ENCODE assay signal across 8 cellular contexts in the genomic region with DNA sequence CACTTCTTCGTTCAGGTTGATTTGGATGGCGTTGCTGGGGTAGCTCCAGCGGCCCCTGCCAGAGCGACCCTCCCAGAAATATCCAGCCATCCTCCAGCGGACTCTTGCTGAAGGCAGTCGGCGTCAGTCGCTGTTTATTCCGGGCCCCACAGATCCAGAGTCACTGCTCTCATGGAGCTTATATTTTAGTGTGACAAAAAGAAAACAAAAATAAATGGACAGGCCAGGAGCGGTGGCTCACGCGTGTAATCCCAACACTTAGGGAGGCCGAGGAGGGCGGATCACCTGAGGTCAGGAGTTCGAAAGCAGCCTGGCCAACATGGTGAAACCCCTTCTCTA. TPM values are rescaled to one million over a fixed set of nuclear protein-coding genes. Genes with fewer than 3 reads are reported as not detected.
DNase-seq lines count a peak whose midpoint lies in the region; ATAC-seq and TF ChIP-seq lines count a peak whose summit lies in the region.

No MANE protein-coding gene starts in this region.

- H3K4me3 ChIP-seq in breast epithelium (peak overlapping the region; percentile 67 to 81 (median 81)), uterus (peak overlapping the region; percentile 81 to 95)

- no peak for TF ChIP-seq CTCF in breast epithelium (IDR thresholded peaks at IDR 0.05)
- no peak for TF ChIP-seq CTCF in uterus (IDR thresholded peaks at IDR 0.05)

- H3K27ac Mint-ChIP-seq in activated naive CD4-positive, alpha-beta T cell treated with anti-CD3 and anti-CD28 coated beads, Interleukin-2, amount 50 U/mL, for 24 hours, result peak overlapping the region; percentile 94
- H3K27ac Mint-ChIP-seq in memory B cell, result peak overlapping the region; percentile 97

- TF ChIP-seq POLR2A in breast epithelium (IDR thresholded peaks at IDR 0.05) (no peak), uterus (IDR thresholded peaks at IDR 0.05) (no peak)

- H3K4me3 Mint-ChIP-seq in activated naive CD4-positive, alpha-beta T cell treated with anti-CD3 and anti-CD28 coated beads, Interleukin-2, amount 50 U/mL, for 24 hours, result peak overlapping the region; percentile 97
- peak overlapping the region; percentile 90 for H3K4me3 Mint-ChIP-seq in memory B cell

- H3K27me3 ChIP-seq in breast epithelium (no peaks in the 10 kb centered on the region), uterus (no peaks in the 10 kb centered on the region)

- no peaks in the 10 kb centered on the region for H3K9me3 ChIP-seq in breast epithelium
- no peaks in the 10 kb centered on the region for H3K9me3 ChIP-seq in uterus

- no peak for DNase-seq in activated naive CD4-positive, alpha-beta T cell treated with anti-CD3 and anti-CD28 coated beads, Interleukin-2, amount 50 U/mL, for 16 hours
- DNase-seq in breast epithelium (ENCODE audit: low spot score in 2 of 2), result no peak
- DNase-seq in memory B cell (ENCODE audit: low spot score in 2 of 2), result no peak
- DNase-seq in uterus, result no peak
- no peak for DNase-seq in middle frontal gyrus (ENCODE audit: extremely low spot score, low spot score)
- no peak for DNase-seq in cerebellar cortex (ENCODE audit: low spot score)

- H3K4me1 ChIP-seq in breast epithelium (peaks cover 0 to 3% of the 10 kb centered on the region in 2 donors), uterus (peaks cover 0 to 5% of the 10 kb centered on the region in 2 donors)

- no peaks in the 10 kb centered on the region for H3K9me3 Mint-ChIP-seq in activated naive CD4-positive, alpha-beta T cell treated with anti-CD3 and anti-CD28 coated beads, Interleukin-2, amount 50 U/mL, for 24 hours
- H3K9me3 Mint-ChIP-seq in memory B cell, result no peaks in the 10 kb centered on the region

- no peaks in the 10 kb centered on the region for H3K36me3 ChIP-seq in breast epithelium
- no peaks in the 10 kb centered on the region for H3K36me3 ChIP-seq in uterus

- intact Hi-C loops in breast epithelium (cut with DNase I; ENCODE audit: low total_unique reads), result no loop called here
- intact Hi-C loops in uterus (cut with DNase I; ENCODE audit: low total_unique reads), result no loop called here

- H3K27ac ChIP-seq in breast epithelium (peak overlapping the region; percentile 91 to 94), uterus (peak overlapping the region; percentile 91)

- ATAC-seq in memory B cell (ENCODE audit: low read depth) (peak; percentile 2), HG02885 (IDR thresholded peaks at IDR 0.05; ENCODE audit: poor library complexity, unreplicated experiment) (no peak)

- H3K36me3 Mint-ChIP-seq in activated naive CD4-positive, alpha-beta T cell treated with anti-CD3 and anti-CD28 coated beads, Interleukin-2, amount 50 U/mL, for 24 hours, result peaks cover 2% of the 10 kb centered on the region
- H3K36me3 Mint-ChIP-seq in memory B cell, result peaks cover 6% of the 10 kb centered on the region

- H3K27me3 Mint-ChIP-seq in activated naive CD4-positive, alpha-beta T cell treated with anti-CD3 and anti-CD28 coated beads, Interleukin-2, amount 50 U/mL, for 24 hours, result peaks cover 1% of the 10 kb centered on the region
- H3K27me3 Mint-ChIP-seq in memory B cell, result peaks cover 3% of the 10 kb centered on the region

- peaks cover 15% of the 10 kb centered on the region for H3K4me1 Mint-ChIP-seq in activated naive CD4-positive, alpha-beta T cell treated with anti-CD3 and anti-CD28 coated beads, Interleukin-2, amount 50 U/mL, for 24 hours
- H3K4me1 Mint-ChIP-seq in memory B cell, result peaks cover 5% of the 10 kb centered on the region

RNA-seq across cellular contexts. Expression of a gene that starts 0.8 kb away (rescaled TPM):
- total RNA-seq in breast epithelium (10 to 100 TPM; 16.8 to 38.2 (median 36.1) TPM), uterus (10 to 100 TPM in 3 of 4 donors, 1 to 10 TPM in 1; 9.7 to 45.3 (median 27.4) TPM)

RNA-seq across cellular contexts. Expression of a gene that starts 27.6 kb away (rescaled TPM):
- total RNA-seq in breast epithelium (under 1 TPM; 0.48 to 0.73 (median 0.66) TPM), uterus (1 to 10 TPM in 2 of 4 donors, not detected in 2; 1.3 to 1.9 TPM)
